In genomic region chr3:129595544-129596193, GRCh38 we compare ENCODE assay signal across 12 cellular contexts. TPM values are rescaled to one million over a fixed set of nuclear protein-coding genes. Genes with fewer than 3 reads are reported as not detected.
DNase-seq lines count a peak whose midpoint lies in the region; FAIRE-seq and TF ChIP-seq lines count a peak whose summit lies in the region.
"Had no signal": no experiment of that assay in that cellular context is flagged by ENCODE, and none has a peak within 500 bp of the region (broad histone marks: within the 10 kb centered on the region; RNA-seq: fewer than 3 reads in every experiment).

No MANE protein-coding gene starts in this region.

- no peaks in the 10 kb centered on the region for H3K36me3 ChIP-seq in endothelial cell of umbilical vein (ENCODE audit: control insufficient read depth in 2 of 2, extremely low read depth in 1 of 2, insufficient read depth in 2 of 2, low read length in 2 of 2)
- H3K36me3 ChIP-seq in tibial nerve: no peaks in the 10 kb centered on the region

- intact Hi-C loops in endothelial cell of umbilical vein (cut with micrococcal nuclease): loop anchor here (1.0 to 5.0 kb wide), 4 partner anchors 35 to 213 kb away; partner anchors contain the start of gene IFT122

- no peaks in the 10 kb centered on the region for H3K27me3 Mint-ChIP-seq in nephron (ENCODE audit: low read depth)

- peak overlapping the region; percentile 60 to 68 (median 65) for H3K4me3 Mint-ChIP-seq in nephron

- peaks cover 96% of the 10 kb centered on the region for H3K4me1 ChIP-seq in endothelial cell of umbilical vein (ENCODE audit: control insufficient read depth, extremely low read depth, insufficient read depth, low read length)
- H3K4me1 ChIP-seq in tibial nerve: peaks cover 0 to 100% (median 92%) of the 10 kb centered on the region in 4 donors

- H4K20me1 ChIP-seq in endothelial cell of umbilical vein (replicated peaks; ENCODE audit: control insufficient read depth, extremely low read depth, insufficient read depth, low read length): no peaks in the 10 kb centered on the region

- H3K36me3 Mint-ChIP-seq in nephron (ENCODE audit: low read depth): no peaks in the 10 kb centered on the region

- peak overlapping the region; percentile 34 for H3K4me2 ChIP-seq in endothelial cell of umbilical vein (ENCODE audit: insufficient read depth, low read length)

- dilution Hi-C loops in endothelial cell of umbilical vein (cut with MboI; ENCODE audit: extremely low pct_ligation_motif_present, low sequenced_read_pairs): no loop called here

- H3K9ac ChIP-seq in endothelial cell of umbilical vein (replicated peaks; ENCODE audit: extremely low read depth, insufficient read depth, low read length): peak overlapping the region; percentile 69

- no TSS peak for BruUV-seq in endothelial cell of umbilical vein (replicated peaks; lab: Mats Ljungman, UMichigan)

- FAIRE-seq in endothelial cell of umbilical vein (lab: Jason Lieb, UNC): no peak

- H3K27ac ChIP-seq in endothelial cell of umbilical vein (ENCODE audit: insufficient read depth, low read depth, low read length) (peak overlapping the region; percentile 91), tibial nerve (peak overlapping the region; percentile 61 to 97 (median 83))

- no peak for TF ChIP-seq POLR2A in endothelial cell of umbilical vein (IDR thresholded peaks at IDR 0.05; ENCODE audit: low read depth, low read length)
- no peak for TF ChIP-seq POLR2A in tibial nerve (IDR thresholded peaks at IDR 0.05)

- TF ChIP-seq EP300 in tibial nerve (IDR thresholded peaks at IDR 0.05): no peak

- 55 to 60% methylated on average over 8 to 9 of the region's 10 CpGs for WGBS in tibial nerve, 2 donors

- CTCF ChIA-PET in endothelial cell of umbilical vein (lab: Charles Lee): interaction anchor here (0.7 to 3.6 kb wide), 11 partner anchors 10 to 234 kb away, joined by 3 to 44 read pairs (median 5); partner anchors contain the start of gene PLXND1

- no peaks in the 10 kb centered on the region for H3K9me3 Mint-ChIP-seq in nephron

- H3K27ac Mint-ChIP-seq in nephron: peak overlapping the region; percentile 99

- no peak overlapping the region for H2AFZ ChIP-seq in endothelial cell of umbilical vein (ENCODE audit: low read depth, low read length)

- no peak overlapping the region for H3K4me3 ChIP-seq in endothelial cell of umbilical vein (replicated peaks in 1 of 3; ENCODE audit: insufficient read depth in 1 of 3, low read depth in 1 of 3, low read length in 3 of 3)
- peak overlapping the region in 2 of 4 donors; percentile 22 to 30 for H3K4me3 ChIP-seq in tibial nerve

- TF ChIP-seq CTCF in endothelial cell of umbilical vein (IDR thresholded peaks at IDR 0.05; ENCODE audit: extremely low read depth in 1 of 2, insufficient read depth in 1 of 2, low read depth in 1 of 2, low read length in 2 of 2): no peak
- TF ChIP-seq CTCF in nephron (IDR thresholded peaks at IDR 0.05; ENCODE audit: unreplicated experiment in 3 of 3): no peak
- TF ChIP-seq CTCF in tibial nerve (IDR thresholded peaks at IDR 0.05): no peak

- H3K27me3 ChIP-seq in endothelial cell of umbilical vein (ENCODE audit: control insufficient read depth in 2 of 2, insufficient read depth in 2 of 2, low read length in 2 of 2) (no peaks in the 10 kb centered on the region), tibial nerve (no peaks in the 10 kb centered on the region)

- peaks cover 97% of the 10 kb centered on the region for H3K79me2 ChIP-seq in endothelial cell of umbilical vein (ENCODE audit: control insufficient read depth, insufficient read depth, low read length)

- H3K9me3 ChIP-seq in endothelial cell of umbilical vein (replicated peaks; ENCODE audit: control insufficient read depth, insufficient read depth, low read length) (no peaks in the 10 kb centered on the region), tibial nerve (no peaks in the 10 kb centered on the region)

- no peaks in the 10 kb centered on the region for H3K9me1 ChIP-seq in endothelial cell of umbilical vein (replicated peaks; ENCODE audit: control insufficient read depth, extremely low read depth, insufficient read depth, low read length)

- DNase-seq in RPMI7951 (ENCODE audit: low read depth): peak; percentile 70
- DNase-seq in endothelial cell of umbilical vein (ENCODE audit: low read depth, low spot score): no peak
- DNase-seq in tibial nerve (ENCODE audit: low spot score in 2 of 2): no peak
- DNase-seq in MV-4-11 (lab: John Stamatoyannopoulos, UW): no peak
- DNase-seq in T-helper 2 cell: no peak
- no peak for DNase-seq in NCI-H2107 treated with DMSO at 0.1 percent for 48 hours (lab: John Stamatoyannopoulos, UW; ENCODE audit: unreplicated experiment)
- DNase-seq: activated CD4-positive, CD25-positive, alpha-beta regulatory T cell; KG1; NCI-H2227 treated with DMSO at 0.1 percent for 48 hours had no signal

- peaks cover 86% of the 10 kb centered on the region for H3K4me1 Mint-ChIP-seq in nephron

- POLR2A ChIA-PET in endothelial cell of umbilical vein (lab: Charles Lee): interaction anchor here (1.0 to 2.1 kb wide), 5 partner anchors 13 to 279 kb away, joined by 3 to 5 read pairs (median 4); a partner anchor contains a TSS

TF ChIP-seq in endothelial cell of umbilical vein, 7 proteins besides CTCF, POLR2A, EP300 and RAD21:
- no peak for TF ChIP-seq MYC (IDR thresholded peaks at IDR 0.05; ENCODE audit: low read depth, low read length)
- TF ChIP-seq POLR2AphosphoS5 (IDR thresholded peaks at IDR 0.05; ENCODE audit: insufficient read depth, low read depth, low read length): no peak
- no peak for TF ChIP-seq EZH2 (IDR thresholded peaks at IDR 0.05; ENCODE audit: borderline replicate concordance, low read depth, low read length, severe bottlenecking)
- no peak for TF ChIP-seq MAX (IDR thresholded peaks at IDR 0.05; ENCODE audit: insufficient read depth, insufficient read length)
- TF ChIP-seq FOS (IDR thresholded peaks at IDR 0.05; ENCODE audit: borderline replicate concordance, insufficient read depth, low read length): no peak
- no peak for TF ChIP-seq GATA2 (IDR thresholded peaks at IDR 0.05; ENCODE audit: insufficient read depth, insufficient read length, low read depth, low read length)
- no peak for TF ChIP-seq JUN (IDR thresholded peaks at IDR 0.05; ENCODE audit: borderline replicate concordance, insufficient read depth, insufficient read length, low read depth)

RNA-seq across cellular contexts. Expression of gene PLXND1, which starts 10.8 kb away (rescaled TPM):
- 68.0 and 68.9 TPM in 2 replicates for total RNA-seq in RPMI7951 (2014; rRNA removed; shearing (Covaris generic))
- total RNA-seq in endothelial cell of umbilical vein (834 and 860 TPM in 2 replicates), tibial nerve (100 to 1,000 TPM; 155 to 300 (median 197) TPM)
- polyA plus RNA-seq in endothelial cell of umbilical vein: 300 and 332 TPM in 2 replicates
- 436 and 495 TPM in 2 replicates for polyA plus RNA-seq in endothelial cell of umbilical vein (2011; cell fraction: cytosol; rRNA removed)
- polyA plus RNA-seq in endothelial cell of umbilical vein (2011; cell fraction: nucleus; rRNA removed): 1,145 and 1,490 TPM in 2 replicates
- 463 and 559 TPM in 2 replicates for polyA plus RNA-seq in endothelial cell of umbilical vein (2012)
- polyA minus RNA-seq in endothelial cell of umbilical vein: 583 and 647 TPM in 2 replicates
- polyA minus RNA-seq in endothelial cell of umbilical vein (2011; cell fraction: cytosol; rRNA and poly(A)+ RNA removed): 21.9 TPM
- polyA minus RNA-seq in endothelial cell of umbilical vein (2011; cell fraction: nucleus; rRNA and poly(A)+ RNA removed): 454 and 479 TPM in 2 replicates

RNA-seq across cellular contexts. Expression of gene H1-8, which starts 52.7 kb away (rescaled TPM):
- not detected in 2 replicates for total RNA-seq in RPMI7951 (2014; rRNA removed; shearing (Covaris generic))
- not detected in 2 replicates for total RNA-seq in endothelial cell of umbilical vein
- not detected in 2 replicates for polyA plus RNA-seq in endothelial cell of umbilical vein
- polyA plus RNA-seq in endothelial cell of umbilical vein (2011; cell fraction: cytosol; rRNA removed): not detected in 2 replicates
- not detected in 2 replicates for polyA plus RNA-seq in endothelial cell of umbilical vein (2011; cell fraction: nucleus; rRNA removed)
- polyA plus RNA-seq in endothelial cell of umbilical vein (2012): not detected in 2 replicates
- not detected in 2 replicates for polyA minus RNA-seq in endothelial cell of umbilical vein
- not detected for polyA minus RNA-seq in endothelial cell of umbilical vein (2011; cell fraction: cytosol; rRNA and poly(A)+ RNA removed)
- polyA minus RNA-seq in endothelial cell of umbilical vein (2011; cell fraction: nucleus; rRNA and poly(A)+ RNA removed): not detected in 2 replicates
- not detected for total RNA-seq in tibial nerve
- total RNA-seq: dermis blood vessel endothelial cell, occipital lobe had no signal
